In the genomic region with DNA sequence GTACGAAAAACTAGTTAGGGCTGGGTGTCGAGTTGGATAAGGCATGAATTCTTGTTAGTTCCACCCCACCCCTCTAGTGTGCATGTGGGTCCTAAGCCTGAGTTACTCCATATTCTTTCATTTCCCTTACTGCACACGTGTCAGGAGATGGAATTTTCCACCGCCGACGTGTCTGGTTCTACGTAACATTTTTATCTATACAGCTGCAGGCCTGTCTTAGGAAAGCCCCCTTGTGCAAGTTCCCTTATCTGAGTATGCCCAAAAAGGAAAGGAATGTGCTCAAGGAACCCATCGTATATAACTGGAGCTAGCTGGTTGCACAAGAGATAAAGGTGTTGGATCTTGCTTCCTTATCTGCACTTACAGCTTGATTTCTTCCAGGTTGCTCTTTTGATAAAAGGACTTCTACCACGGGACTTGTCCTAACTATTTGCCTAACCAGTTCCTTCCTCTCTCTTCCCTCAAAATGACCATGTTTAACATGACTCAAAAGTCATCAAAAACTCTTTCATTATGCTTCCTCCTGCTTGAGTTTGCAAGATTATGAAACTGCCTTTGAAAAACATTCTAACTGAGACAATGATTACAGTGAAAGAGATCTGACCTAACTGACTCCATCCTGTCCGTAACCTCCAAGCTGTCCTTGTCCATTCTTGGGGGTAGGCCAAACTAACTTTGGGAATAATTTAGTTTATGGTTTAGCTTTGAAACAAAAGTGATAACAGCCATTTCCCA, we compare ENCODE assay signal across 1 cellular context.
TF ChIP-seq lines count a peak whose summit lies in the region.

No MANE protein-coding gene starts in this region.

TF ChIP-seq in HepG2, 621 proteins besides CTCF, POLR2A, EP300 and RAD21 (continued from another document and continues in another):
- no peak for TF ChIP-seq CERS6 (CRISPR knock-in tag; IDR thresholded peaks at IDR 0.05)
- no peak for TF ChIP-seq SRSF9 (IDR thresholded peaks at IDR 0.05; ENCODE audit: borderline replicate concordance, insufficient read depth, low read depth, low read length, poor library complexity, severe bottlenecking)
- no peak for TF ChIP-seq TBP (CRISPR knock-in tag; IDR thresholded peaks at IDR 0.05)
- TF ChIP-seq DMTF1 (CRISPR knock-in tag; IDR thresholded peaks at IDR 0.05), result no peak
- TF ChIP-seq ESRRA (CRISPR knock-in tag; IDR thresholded peaks at IDR 0.05; ENCODE audit: low read depth), result peak; percentile 64; the same call in 1 of the 2 replicates
- peak; percentile 82 for TF ChIP-seq AFF4 (CRISPR knock-in tag; IDR thresholded peaks at IDR 0.05)
- no peak for TF ChIP-seq ZNF17 (CRISPR knock-in tag; IDR thresholded peaks at IDR 0.05)
- no peak for TF ChIP-seq SCMH1 (CRISPR knock-in tag; IDR thresholded peaks at IDR 0.05; ENCODE audit: borderline replicate concordance)
- TF ChIP-seq NR2F2 (IDR thresholded peaks at IDR 0.05; ENCODE audit: borderline replicate concordance, low read depth), result peak; percentile 75
- peak; percentile 75 for TF ChIP-seq SOX13 (IDR thresholded peaks at IDR 0.05)
- peak; percentile 87 to 91; a peak in 3 of 4 replicates for TF ChIP-seq SOX13 (CRISPR knock-in tag; conservative IDR thresholded peaks at IDR 0.05 in 1 of 2, IDR thresholded peaks at IDR 0.05 in 1 of 2)
- no peak for TF ChIP-seq ZNF253 (CRISPR knock-in tag; IDR thresholded peaks at IDR 0.05; ENCODE audit: borderline replicate concordance)
- peak; percentile 95 for TF ChIP-seq HNF4A (CRISPR knock-in tag; IDR thresholded peaks at IDR 0.05)
- no peak for TF ChIP-seq NFRKB (IDR thresholded peaks at IDR 0.05)
- peak; percentile 91 for TF ChIP-seq ZMYM2 (CRISPR knock-in tag; IDR thresholded peaks at IDR 0.05)
- peak; percentile 81; the same call in 1 of the 2 replicates for TF ChIP-seq THRA (CRISPR knock-in tag; IDR thresholded peaks at IDR 0.05; ENCODE audit: borderline replicate concordance)
- TF ChIP-seq CAMTA2 (CRISPR knock-in tag; IDR thresholded peaks at IDR 0.05; ENCODE audit: borderline replicate concordance), result no peak
- TF ChIP-seq CREBL2 (CRISPR knock-in tag; IDR thresholded peaks at IDR 0.05; ENCODE audit: borderline replicate concordance), result no peak
- no peak for TF ChIP-seq HINFP (CRISPR knock-in tag; IDR thresholded peaks at IDR 0.05; ENCODE audit: low read depth)
- peak; percentile 84; the same call in 1 of the 2 replicates for TF ChIP-seq TOE1 (CRISPR knock-in tag; IDR thresholded peaks at IDR 0.05)
- no peak for TF ChIP-seq EEA1 (CRISPR knock-in tag; IDR thresholded peaks at IDR 0.05; ENCODE audit: borderline replicate concordance)
- TF ChIP-seq RCOR2 (CRISPR knock-in tag; IDR thresholded peaks at IDR 0.05), result peak; percentile 97
- TF ChIP-seq, protein P1, sequence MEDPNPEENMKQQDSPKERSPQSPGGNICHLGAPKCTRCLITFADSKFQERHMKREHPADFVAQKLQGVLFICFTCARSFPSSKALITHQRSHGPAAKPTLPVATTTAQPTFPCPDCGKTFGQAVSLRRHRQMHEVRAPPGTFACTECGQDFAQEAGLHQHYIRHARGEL (CRISPR knock-in tag; IDR thresholded peaks at IDR 0.05), result no peak
- 0 out of 2 replicates have a peak, but pooled peaks have one; percentile 77 for TF ChIP-seq ZSCAN30 (CRISPR knock-in tag; IDR thresholded peaks at IDR 0.05)
- TF ChIP-seq TAF1 (CRISPR knock-in tag; IDR thresholded peaks at IDR 0.05), result peak; percentile 35; the same call in 1 of the 2 replicates
- TF ChIP-seq POLR2G (IDR thresholded peaks at IDR 0.05; ENCODE audit: low read depth, low read length), result no peak
- TF ChIP-seq ZKSCAN1 (IDR thresholded peaks at IDR 0.05; ENCODE audit: low read length), result no peak
- peak in 1 of 2 experiments; percentile 71; a peak in 2 of 4 replicates for TF ChIP-seq KLF16 (CRISPR knock-in tag; IDR thresholded peaks at IDR 0.05)
- TF ChIP-seq RXRA (CRISPR knock-in tag; IDR thresholded peaks at IDR 0.05), result peak; percentile 65; the same call in 1 of the 2 replicates
- TF ChIP-seq, protein P2, sequence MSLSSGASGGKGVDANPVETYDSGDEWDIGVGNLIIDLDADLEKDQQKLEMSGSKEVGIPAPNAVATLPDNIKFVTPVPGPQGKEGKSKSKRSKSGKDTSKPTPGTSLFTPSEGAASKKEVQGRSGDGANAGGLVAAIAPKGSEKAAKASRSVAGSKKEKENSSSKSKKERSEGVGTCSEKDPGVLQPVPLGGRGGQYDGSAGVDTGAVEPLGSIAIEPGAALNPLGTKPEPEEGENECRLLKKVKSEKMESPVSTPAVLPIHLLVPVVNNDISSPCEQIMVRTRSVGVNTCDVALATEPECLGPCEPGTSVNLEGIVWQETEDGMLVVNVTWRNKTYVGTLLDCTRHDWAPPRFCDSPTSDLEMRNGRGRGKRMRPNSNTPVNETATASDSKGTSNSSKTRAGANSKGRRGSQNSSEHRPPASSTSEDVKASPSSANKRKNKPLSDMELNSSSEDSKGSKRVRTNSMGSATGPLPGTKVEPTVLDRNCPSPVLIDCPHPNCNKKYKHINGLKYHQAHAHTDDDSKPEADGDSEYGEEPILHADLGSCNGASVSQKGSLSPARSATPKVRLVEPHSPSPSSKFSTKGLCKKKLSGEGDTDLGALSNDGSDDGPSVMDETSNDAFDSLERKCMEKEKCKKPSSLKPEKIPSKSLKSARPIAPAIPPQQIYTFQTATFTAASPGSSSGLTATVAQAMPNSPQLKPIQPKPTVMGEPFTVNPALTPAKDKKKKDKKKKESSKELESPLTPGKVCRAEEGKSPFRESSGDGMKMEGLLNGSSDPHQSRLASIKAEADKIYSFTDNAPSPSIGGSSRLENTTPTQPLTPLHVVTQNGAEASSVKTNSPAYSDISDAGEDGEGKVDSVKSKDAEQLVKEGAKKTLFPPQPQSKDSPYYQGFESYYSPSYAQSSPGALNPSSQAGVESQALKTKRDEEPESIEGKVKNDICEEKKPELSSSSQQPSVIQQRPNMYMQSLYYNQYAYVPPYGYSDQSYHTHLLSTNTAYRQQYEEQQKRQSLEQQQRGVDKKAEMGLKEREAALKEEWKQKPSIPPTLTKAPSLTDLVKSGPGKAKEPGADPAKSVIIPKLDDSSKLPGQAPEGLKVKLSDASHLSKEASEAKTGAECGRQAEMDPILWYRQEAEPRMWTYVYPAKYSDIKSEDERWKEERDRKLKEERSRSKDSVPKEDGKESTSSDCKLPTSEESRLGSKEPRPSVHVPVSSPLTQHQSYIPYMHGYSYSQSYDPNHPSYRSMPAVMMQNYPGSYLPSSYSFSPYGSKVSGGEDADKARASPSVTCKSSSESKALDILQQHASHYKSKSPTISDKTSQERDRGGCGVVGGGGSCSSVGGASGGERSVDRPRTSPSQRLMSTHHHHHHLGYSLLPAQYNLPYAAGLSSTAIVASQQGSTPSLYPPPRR (CRISPR knock-in tag; IDR thresholded peaks at IDR 0.05; ENCODE audit: borderline replicate concordance), result peak; percentile 89
- TF ChIP-seq HNRNPK (IDR thresholded peaks at IDR 0.05; ENCODE audit: low read depth, low read length, poor library complexity, severe bottlenecking), result no peak
- TF ChIP-seq SIX1 (CRISPR knock-in tag; IDR thresholded peaks at IDR 0.05; ENCODE audit: borderline replicate concordance), result peak; percentile 79; the same call in 1 of the 2 replicates
- TF ChIP-seq DR1 (CRISPR knock-in tag; IDR thresholded peaks at IDR 0.05), result no peak
- TF ChIP-seq KDM6A (CRISPR knock-in tag; IDR thresholded peaks at IDR 0.05; ENCODE audit: low read depth), result peak; percentile 35; the same call in 1 of the 2 replicates
- TF ChIP-seq, protein P3, sequence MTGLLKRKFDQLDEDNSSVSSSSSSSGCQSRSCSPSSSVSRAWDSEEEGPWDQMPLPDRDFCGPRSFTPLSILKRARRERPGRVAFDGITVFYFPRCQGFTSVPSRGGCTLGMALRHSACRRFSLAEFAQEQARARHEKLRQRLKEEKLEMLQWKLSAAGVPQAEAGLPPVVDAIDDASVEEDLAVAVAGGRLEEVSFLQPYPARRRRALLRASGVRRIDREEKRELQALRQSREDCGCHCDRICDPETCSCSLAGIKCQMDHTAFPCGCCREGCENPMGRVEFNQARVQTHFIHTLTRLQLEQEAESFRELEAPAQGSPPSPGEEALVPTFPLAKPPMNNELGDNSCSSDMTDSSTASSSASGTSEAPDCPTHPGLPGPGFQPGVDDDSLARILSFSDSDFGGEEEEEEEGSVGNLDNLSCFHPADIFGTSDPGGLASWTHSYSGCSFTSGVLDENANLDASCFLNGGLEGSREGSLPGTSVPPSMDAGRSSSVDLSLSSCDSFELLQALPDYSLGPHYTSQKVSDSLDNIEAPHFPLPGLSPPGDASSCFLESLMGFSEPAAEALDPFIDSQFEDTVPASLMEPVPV (CRISPR knock-in tag; IDR thresholded peaks at IDR 0.05), result 0 out of 2 replicates have a peak, but pooled peaks have one; percentile 35
- TF ChIP-seq, protein P4, sequence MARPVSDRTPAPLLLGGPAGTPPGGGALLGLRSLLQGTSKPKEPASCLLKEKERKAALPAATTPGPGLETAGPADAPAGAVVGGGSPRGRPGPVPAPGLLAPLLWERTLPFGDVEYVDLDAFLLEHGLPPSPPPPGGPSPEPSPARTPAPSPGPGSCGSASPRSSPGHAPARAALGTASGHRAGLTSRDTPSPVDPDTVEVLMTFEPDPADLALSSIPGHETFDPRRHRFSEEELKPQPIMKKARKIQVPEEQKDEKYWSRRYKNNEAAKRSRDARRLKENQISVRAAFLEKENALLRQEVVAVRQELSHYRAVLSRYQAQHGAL (CRISPR knock-in tag; IDR thresholded peaks at IDR 0.05; ENCODE audit: not compliant biosample characterization), result no peak
- TF ChIP-seq ZNF605 (CRISPR knock-in tag; IDR thresholded peaks at IDR 0.05), result peak; percentile 87
- TF ChIP-seq NR2C2 (CRISPR knock-in tag; IDR thresholded peaks at IDR 0.05; ENCODE audit: borderline replicate concordance), result peak; percentile 73
- no peak; the same call in 1 of the 2 replicates for TF ChIP-seq SATB2 (CRISPR knock-in tag; IDR thresholded peaks at IDR 0.05)
